ENCODE assay signal across 31 cellular contexts in the genomic region with DNA sequence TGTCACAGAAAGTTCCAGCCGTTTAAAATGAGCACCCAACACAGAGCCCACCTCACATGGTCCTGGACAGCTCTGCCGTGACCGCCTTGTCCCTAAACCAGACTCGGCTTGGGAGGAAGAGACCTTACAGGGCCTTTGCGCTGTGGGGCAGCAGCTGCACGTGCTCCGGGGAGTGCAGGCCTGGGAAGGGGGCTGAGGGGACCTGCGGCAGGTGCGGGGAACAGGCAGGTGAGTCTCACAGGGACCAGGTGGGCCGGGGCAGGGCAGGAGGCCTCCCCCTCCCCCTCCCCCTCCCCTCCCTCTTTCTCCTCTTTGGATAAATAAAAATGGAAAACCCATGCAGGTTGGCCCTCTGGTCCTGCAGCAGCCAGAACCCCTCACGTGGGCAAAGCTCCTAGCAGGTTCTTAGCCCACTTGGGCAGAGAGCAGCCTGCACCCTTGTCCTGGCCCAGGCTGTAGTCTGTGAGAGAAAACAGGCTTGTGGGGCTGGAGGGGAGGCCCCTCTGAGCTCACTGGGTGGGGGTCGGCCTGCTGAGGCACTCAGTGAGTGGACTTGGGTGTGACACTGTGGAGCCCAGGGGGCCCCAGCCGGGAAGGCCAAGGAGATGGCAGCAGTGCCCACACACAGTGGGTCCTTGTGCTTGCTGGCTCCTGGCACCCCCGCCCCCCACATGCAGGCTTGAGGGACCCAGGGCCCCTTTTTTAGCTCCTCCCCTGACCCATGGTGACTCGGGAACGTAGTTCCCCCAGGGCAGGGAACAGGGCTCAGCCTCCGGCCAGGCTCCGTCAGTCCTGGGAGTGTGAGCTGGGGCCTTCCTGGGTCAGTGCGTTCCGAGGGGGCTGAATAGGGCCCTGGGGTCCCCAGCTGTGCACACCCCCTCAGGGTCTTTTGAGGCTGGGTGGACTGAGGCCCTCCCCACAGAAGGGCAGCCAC. TPM values are rescaled to one million over a fixed set of nuclear protein-coding genes. Genes with fewer than 3 reads are reported as not detected.
DNase-seq lines count a peak whose midpoint lies in the region; ATAC-seq and TF ChIP-seq lines count a peak whose summit lies in the region.
"Had no signal": no experiment of that assay in that cellular context is flagged by ENCODE, and none has a peak within 500 bp of the region (broad histone marks: within the 10 kb centered on the region; RNA-seq: fewer than 3 reads in every experiment).

No MANE protein-coding gene starts in this region.

- no peak overlapping the region for H3K4me3 Mint-ChIP-seq in type B pancreatic cell
- H3K4me3 Mint-ChIP-seq in T-cell, result no peak overlapping the region
- H3K4me3 Mint-ChIP-seq: central memory CD8-positive, alpha-beta T cell; dendritic cell treated with granulocyte-macrophage colony-stimulating factor and Interleukin-4, amounts not matched to agents 40 ng/mL and 50 ng/mL, for 4 days; H9; IgD-negative memory B cell; T-helper 17 cell had no signal

- H3K27ac Mint-ChIP-seq in type B pancreatic cell (no peak overlapping the region), T-cell (no peak overlapping the region)
- H3K27ac Mint-ChIP-seq: dendritic cell treated with granulocyte-macrophage colony-stimulating factor and Interleukin-4, amounts not matched to agents 40 ng/mL and 50 ng/mL, for 4 days; H9; IgD-negative memory B cell; T-helper 17 cell had no signal

- H3K36me3 ChIP-seq in HEK293 (ENCODE audit: control insufficient read depth in 2 of 2, insufficient read depth in 1 of 2, low read length in 2 of 2) (peaks cover 0 to 44% of the 10 kb centered on the region in 2 experiments; a peak in 1 of 3 replicates), GM23248 (ENCODE audit: low read depth) (peaks cover 3% of the 10 kb centered on the region; the same call in 1 of the 2 replicates)

- no peak overlapping the region for H3K4me3 ChIP-seq in HEK293 (ENCODE audit: low read depth, low read length)
- H3K4me3 ChIP-seq in GM23248, result no peak overlapping the region
- H3K4me3 ChIP-seq: esophagus muscularis mucosa, left ventricle myocardium inferior, right lobe of liver, SK-N-MC, tibial nerve had no signal

- WGBS in GM23248 (ENCODE audit: low coverage in 1 of 2, low lambda C conversion rate in 2 of 2, missing lambda C conversion rate in 2 of 2), 2 experiments, result 96% methylated on average over 16 to 20 of the region's 20 CpGs

- H3K4me2 ChIP-seq in GM23248 (ENCODE audit: unreplicated experiment), result no peak overlapping the region

- no peaks in the 10 kb centered on the region; the same call in 1 of the 2 replicates for H3K79me2 ChIP-seq in GM23248 (ENCODE audit: insufficient read depth)

- no peak overlapping the region for H2AFZ ChIP-seq in GM23248

- CTCF ChIA-PET in HEK293 (lab: Yijun Ruan, JAX), result interaction anchor here (0.5 kb wide), 1 partner anchor 303 kb away, joined by 3 read pairs; no protein-coding TSS in a partner anchor
- CTCF ChIA-PET in T-cell (lab: Charles Lee), result no interaction called here

- H3K27me3 ChIP-seq in GM23248 (replicated peaks; ENCODE audit: insufficient read depth), result no peaks in the 10 kb centered on the region
- H3K27me3 ChIP-seq: esophagus muscularis mucosa, right lobe of liver, tibial nerve had no signal

- peak; percentile 11 for ATAC-seq in esophagus mucosa
- ATAC-seq in GM18519 (IDR thresholded peaks at IDR 0.05; ENCODE audit: low FRiP score, unreplicated experiment), result no peak
- no peak for ATAC-seq in T-cell (replicated peaks in 1 of 4)
- ATAC-seq: T-helper 17 cell had no signal

- H4K20me1 ChIP-seq in GM23248 (ENCODE audit: insufficient read depth), result no peaks in the 10 kb centered on the region

- H3K4me1 ChIP-seq in HEK293 (ENCODE audit: control insufficient read depth, insufficient read depth, low read length) (no peaks in the 10 kb centered on the region), GM23248 (ENCODE audit: insufficient read depth) (no peaks in the 10 kb centered on the region)
- H3K4me1 ChIP-seq: esophagus muscularis mucosa, left ventricle myocardium inferior, right lobe of liver, tibial nerve had no signal

- H3K9ac ChIP-seq in GM23248, result no peak overlapping the region

- no peaks in the 10 kb centered on the region for H3K9me3 Mint-ChIP-seq in type B pancreatic cell
- peaks cover 0 to 2% (median 0%) of the 10 kb centered on the region in 3 donors for H3K9me3 Mint-ChIP-seq in T-cell
- H3K9me3 Mint-ChIP-seq: central memory CD8-positive, alpha-beta T cell had no signal

- no peak overlapping the region for H3K27ac ChIP-seq in HEK293 (ENCODE audit: extremely low read depth, low read depth, low read length)
- H3K27ac ChIP-seq in GM23248, result no peak overlapping the region
- H3K27ac ChIP-seq: C4-2B, esophagus muscularis mucosa, left ventricle myocardium inferior, right lobe of liver, RWPE1, SK-N-MC, tibial nerve had no signal

- H3K36me3 Mint-ChIP-seq in type B pancreatic cell, result peaks cover 13% of the 10 kb centered on the region
- peaks cover 13% of the 10 kb centered on the region for H3K36me3 Mint-ChIP-seq in T-cell

- no peaks in the 10 kb centered on the region for H3F3A ChIP-seq in GM23248 (ENCODE audit: insufficient read depth)

- POLR2A ChIA-PET in HEK293 (lab: Yijun Ruan, JAX), result no interaction called here
- POLR2A ChIA-PET in T-cell (lab: Charles Lee), result no interaction called here

- H3K9me2 ChIP-seq in GM23248 (ENCODE audit: insufficient read depth), result no peaks in the 10 kb centered on the region

- in situ Hi-C loops in GM23248 (cut with MboI), result no loop called here

- DNase-seq in NCI-H345 (lab: John Stamatoyannopoulos, UW) (peak; percentile 9), NCI-H345 treated with DMSO at 0.1 percent for 48 hours (lab: John Stamatoyannopoulos, UW; ENCODE audit: unreplicated experiment) (no peak), type B pancreatic cell (ENCODE audit: extremely low spot score, unreplicated experiment) (peak; percentile 67), T-cell (no peak), GM23248 (no peak)
- DNase-seq: activated gamma-delta T cell treated with Interleukin-2 at 50 U/mL for 16 hours; activated T-cell treated with anti-CD3 and anti-CD28 coated beads, Interleukin-2, amount 50 U/mL, for 48 hours; COR-L47; DMS79 treated with DMSO at 0.1 percent for 48 hours; foreskin fibroblast; GF-D8; H9; head of caudate nucleus; left ventricle myocardium inferior; NCI-H510A treated with DMSO at 0.1 percent for 48 hours; stimulated activated CD4-positive, alpha-beta T cell treated with anti-CD3 and anti-CD28 coated beads, Interleukin-12 subunit alpha, Interleukin-12 subunit beta, amount 100 ng/mL, for 4 hours; stimulated activated CD4-positive, alpha-beta T cell treated with anti-CD3 and anti-CD28 coated beads, Interleukin-2, amount 100 ng/mL, for 48 hours; T-helper 17 cell had no signal

- H3K27me3 Mint-ChIP-seq in type B pancreatic cell (no peaks in the 10 kb centered on the region), T-cell (no peaks in the 10 kb centered on the region)
- H3K27me3 Mint-ChIP-seq: central memory CD8-positive, alpha-beta T cell; dendritic cell treated with granulocyte-macrophage colony-stimulating factor and Interleukin-4, amounts not matched to agents 40 ng/mL and 50 ng/mL, for 4 days; IgD-negative memory B cell; T-helper 17 cell had no signal

- H3K4me1 Mint-ChIP-seq in type B pancreatic cell (ENCODE audit: unreplicated experiment), result no peaks in the 10 kb centered on the region
- no peaks in the 10 kb centered on the region for H3K4me1 Mint-ChIP-seq in T-cell
- H3K4me1 Mint-ChIP-seq: central memory CD8-positive, alpha-beta T cell; H9; T-helper 17 cell had no signal

- TF ChIP-seq CTCF in HEK293 (tag by site-specific recombination; IDR thresholded peaks at IDR 0.05) (no peak), type B pancreatic cell (conservative IDR thresholded peaks at IDR 0.05) (no peak)

- no peaks in the 10 kb centered on the region for H3K9me3 ChIP-seq in HEK293 (ENCODE audit: control insufficient read depth, insufficient read depth, low read depth, low read length)
- no peaks in the 10 kb centered on the region for H3K9me3 ChIP-seq in GM23248 (ENCODE audit: low read depth)
- H3K9me3 ChIP-seq: esophagus muscularis mucosa, right lobe of liver had no signal

TF ChIP-seq in HEK293, 187 proteins besides CTCF, POLR2A, EP300 and RAD21 (continues in another document):
- TF ChIP-seq ZIC2 (tag by site-specific recombination; IDR thresholded peaks at IDR 0.05), result peak; percentile 44; the same call in 1 of the 2 replicates
- TF ChIP-seq, protein P1, sequence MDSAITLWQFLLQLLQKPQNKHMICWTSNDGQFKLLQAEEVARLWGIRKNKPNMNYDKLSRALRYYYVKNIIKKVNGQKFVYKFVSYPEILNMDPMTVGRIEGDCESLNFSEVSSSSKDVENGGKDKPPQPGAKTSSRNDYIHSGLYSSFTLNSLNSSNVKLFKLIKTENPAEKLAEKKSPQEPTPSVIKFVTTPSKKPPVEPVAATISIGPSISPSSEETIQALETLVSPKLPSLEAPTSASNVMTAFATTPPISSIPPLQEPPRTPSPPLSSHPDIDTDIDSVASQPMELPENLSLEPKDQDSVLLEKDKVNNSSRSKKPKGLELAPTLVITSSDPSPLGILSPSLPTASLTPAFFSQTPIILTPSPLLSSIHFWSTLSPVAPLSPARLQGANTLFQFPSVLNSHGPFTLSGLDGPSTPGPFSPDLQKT (IDR thresholded peaks at IDR 0.05; ENCODE audit: borderline replicate concordance, low read depth, low read length), result no peak
- TF ChIP-seq, protein P2, sequence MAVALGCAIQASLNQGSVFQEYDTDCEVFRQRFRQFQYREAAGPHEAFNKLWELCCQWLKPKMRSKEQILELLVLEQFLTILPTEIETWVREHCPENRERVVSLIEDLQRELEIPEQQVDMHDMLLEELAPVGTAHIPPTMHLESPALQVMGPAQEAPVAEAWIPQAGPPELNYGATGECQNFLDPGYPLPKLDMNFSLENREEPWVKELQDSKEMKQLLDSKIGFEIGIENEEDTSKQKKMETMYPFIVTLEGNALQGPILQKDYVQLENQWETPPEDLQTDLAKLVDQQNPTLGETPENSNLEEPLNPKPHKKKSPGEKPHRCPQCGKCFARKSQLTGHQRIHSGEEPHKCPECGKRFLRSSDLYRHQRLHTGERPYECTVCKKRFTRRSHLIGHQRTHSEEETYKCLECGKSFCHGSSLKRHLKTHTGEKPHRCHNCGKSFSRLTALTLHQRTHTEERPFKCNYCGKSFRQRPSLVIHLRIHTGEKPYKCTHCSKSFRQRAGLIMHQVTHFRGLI (tag by site-specific recombination; IDR thresholded peaks at IDR 0.05), result no peak
- TF ChIP-seq, protein P3, sequence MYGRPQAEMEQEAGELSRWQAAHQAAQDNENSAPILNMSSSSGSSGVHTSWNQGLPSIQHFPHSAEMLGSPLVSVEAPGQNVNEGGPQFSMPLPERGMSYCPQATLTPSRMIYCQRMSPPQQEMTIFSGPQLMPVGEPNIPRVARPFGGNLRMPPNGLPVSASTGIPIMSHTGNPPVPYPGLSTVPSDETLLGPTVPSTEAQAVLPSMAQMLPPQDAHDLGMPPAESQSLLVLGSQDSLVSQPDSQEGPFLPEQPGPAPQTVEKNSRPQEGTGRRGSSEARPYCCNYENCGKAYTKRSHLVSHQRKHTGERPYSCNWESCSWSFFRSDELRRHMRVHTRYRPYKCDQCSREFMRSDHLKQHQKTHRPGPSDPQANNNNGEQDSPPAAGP (tag by site-specific recombination; IDR thresholded peaks at IDR 0.05), result no peak

RNA-seq across cellular contexts. Expression of a gene that starts 40.0 kb away (rescaled TPM):
- total RNA-seq in esophagus mucosa, result not detected
- total RNA-seq in type B pancreatic cell (ENCODE audit: low replicate concordance), result 2.4 and 3.2 TPM in 2 replicates
- under 1 TPM in 3 of 5 donors, not detected in 2; 0.03 to 0.09 (median 0.03) TPM for total RNA-seq in T-cell
- not detected in 2 replicates for total RNA-seq in GM23248 (2014; rRNA removed; shearing (Covaris generic))
- polyA plus RNA-seq in GM23248 (2016; fragmentation: Nextera tagmentation; extraction: Ambion mirVana), result not detected in 2 replicates
- total RNA-seq: OCI-LY7, right lobe of liver had no signal
- polyA plus RNA-seq: IgD-negative memory B cell had no signal

Comparison
In these comparisons a context has a peak if more than half of its experiments do, and no peak if none do; other contexts are left out.
1. DNase-seq: peak in NCI-H345 (single experiment) and type B pancreatic cell (single experiment); none in NCI-H345 treated with DMSO at 0.1 percent for 48 hours (single experiment), T-cell (0 of 34) and GM23248 (single experiment).